12 cellular contexts compared by ENCODE assay signal in the genomic region with DNA sequence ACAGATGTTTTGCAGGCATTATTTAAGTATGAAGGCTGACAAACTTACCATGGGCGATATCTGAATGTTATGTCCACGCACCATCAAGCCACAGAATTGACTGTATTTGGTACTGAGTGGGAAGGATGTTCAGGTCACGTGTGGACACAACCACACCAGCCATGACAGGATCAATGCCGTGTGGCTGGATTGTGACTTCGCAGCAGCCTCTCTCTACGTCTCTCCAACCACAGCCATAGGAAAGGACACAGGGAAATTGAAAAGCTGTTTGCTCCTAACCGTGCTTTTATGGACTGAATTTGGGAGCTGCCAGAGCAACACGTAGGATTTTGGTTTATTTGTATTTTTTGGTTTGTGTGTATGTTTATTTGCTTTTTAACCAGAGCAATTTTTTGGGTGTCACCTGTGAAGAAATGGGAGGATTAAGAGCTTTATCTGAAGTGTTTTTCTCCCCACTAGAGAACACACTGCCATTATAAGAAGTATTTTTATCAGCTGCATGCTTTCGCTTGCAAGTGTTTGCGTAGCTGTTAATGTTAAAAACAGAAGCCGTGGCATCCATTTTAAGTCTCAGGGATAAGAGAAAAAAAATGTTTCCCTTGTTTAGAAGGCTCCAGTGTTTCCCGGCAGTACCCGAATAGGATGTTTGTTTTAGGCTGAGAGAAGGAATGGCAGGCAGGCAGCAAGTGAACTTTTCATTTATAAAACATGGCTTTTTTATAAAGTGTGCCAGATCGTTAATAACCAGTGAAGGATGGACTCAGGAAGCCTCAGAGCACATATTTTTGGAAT.
DNase-seq lines count a peak whose midpoint lies in the region; ATAC-seq and TF ChIP-seq lines count a peak whose summit lies in the region.
"Had no signal": no experiment of that assay in that cellular context is flagged by ENCODE, and none has a peak within 500 bp of the region (broad histone marks: within the 10 kb centered on the region; RNA-seq: fewer than 3 reads in every experiment).

No MANE protein-coding gene starts in this region.

- POLR2A ChIA-PET in GM10248 (lab: Yijun Ruan, JAX) = no interaction called here

- no peaks in the 10 kb centered on the region for H3K9me3 Mint-ChIP-seq in activated T-cell treated with anti-CD3 and anti-CD28 coated beads, Interleukin-2, amount 50 U/mL, for 24 hours
- H3K9me3 Mint-ChIP-seq: activated CD4-positive, alpha-beta memory T cell treated with anti-CD3 and anti-CD28 coated beads for 36 hours; activated naive CD4-positive, alpha-beta T cell treated with anti-CD3 and anti-CD28 coated beads, Interleukin-2, amount 50 U/mL, for 24 hours had no signal

- no peak overlapping the region for H3K27ac Mint-ChIP-seq in activated T-cell treated with anti-CD3 and anti-CD28 coated beads, Interleukin-2, amount 50 U/mL, for 24 hours
- H3K27ac Mint-ChIP-seq: activated CD4-positive, alpha-beta memory T cell treated with anti-CD3 and anti-CD28 coated beads for 36 hours; activated naive CD4-positive, alpha-beta T cell treated with anti-CD3 and anti-CD28 coated beads, Interleukin-2, amount 50 U/mL, for 24 hours had no signal

- H3K27ac ChIP-seq in right atrium auricular region = peak overlapping the region; percentile 74 to 75
- peak overlapping the region; percentile 58 for H3K27ac ChIP-seq in psoas muscle

- intact Hi-C loops in psoas muscle (cut with DNase I) = loop anchor here (5.0 kb wide), 2 partner anchors 34 to 101 kb away; no protein-coding TSS in a partner anchor

- CTCF ChIA-PET in GM10248 (lab: Yijun Ruan, JAX) = interaction anchor here (0.9 kb wide), 1 partner anchor 15 kb away, joined by 3 read pairs; no protein-coding TSS in a partner anchor

- 62 to 65% (median 63%) methylated on average over 14 of the region's 14 CpGs for WGBS in psoas muscle, 3 donors

- H3K4me3 Mint-ChIP-seq in activated T-cell treated with anti-CD3 and anti-CD28 coated beads, Interleukin-2, amount 50 U/mL, for 24 hours = no peak overlapping the region
- H3K4me3 Mint-ChIP-seq: activated CD4-positive, alpha-beta memory T cell treated with anti-CD3 and anti-CD28 coated beads for 36 hours; activated naive CD4-positive, alpha-beta T cell treated with anti-CD3 and anti-CD28 coated beads, Interleukin-2, amount 50 U/mL, for 24 hours had no signal

- TF ChIP-seq CTCF in right atrium auricular region (IDR thresholded peaks at IDR 0.05) (no peak), psoas muscle (IDR thresholded peaks at IDR 0.05) (no peak), GM10248 (IDR thresholded peaks at IDR 0.05; ENCODE audit: control extremely low read depth, extremely low read depth, low read depth, missing control alignments) (no peak)

- H3K4me1 ChIP-seq in right atrium auricular region = peaks cover 0 to 32% of the 10 kb centered on the region in 2 donors
- peaks cover 26% of the 10 kb centered on the region for H3K4me1 ChIP-seq in psoas muscle

- H3K4me3 ChIP-seq in right atrium auricular region = peak overlapping the region in 1 of 2 donors; percentile 19
- no peak overlapping the region for H3K4me3 ChIP-seq in psoas muscle

- H3K9me3 ChIP-seq in right atrium auricular region (no peaks in the 10 kb centered on the region), psoas muscle (no peaks in the 10 kb centered on the region)

- no peaks in the 10 kb centered on the region for H3K36me3 ChIP-seq in right atrium auricular region
- H3K36me3 ChIP-seq in psoas muscle (ENCODE audit: insufficient read depth in 1 of 2, low read depth in 1 of 2) = no peaks in the 10 kb centered on the region

- DNase-seq in Ammon's horn (ENCODE audit: low spot score) (peak; percentile 12), amniotic epithelial cell (ENCODE audit: low read depth) (peak; percentile 3), right atrium auricular region (ENCODE audit: low spot score) (no peak), psoas muscle (no peak), AG20443 (ENCODE audit: low spot score) (no peak), GM10248 (ENCODE audit: extremely low spot score) (no peak)
- no peak for DNase-seq in stimulated activated naive CD4-positive, alpha-beta T cell treated with Interleukin-2 at 50 U/mL for 16 hours (lab: John Stamatoyannopoulos, UW)
- no peak for DNase-seq in activated T-cell treated with anti-CD3 and anti-CD28 coated beads, Interleukin-2, amount 50 U/mL, for 24 hours
- DNase-seq: activated CD4-positive, alpha-beta memory T cell treated with anti-CD3 and anti-CD28 coated beads for 36 hours; effector CD8-positive, alpha-beta T cell; stimulated activated CD4-positive, alpha-beta T cell treated with anti-CD3 and anti-CD28 coated beads, Interleukin-12 subunit alpha, Interleukin-12 subunit beta, amount 100 ng/mL, for 4 hours had no signal

- ATAC-seq in psoas muscle = no peak

- no peaks in the 10 kb centered on the region for H3K36me3 Mint-ChIP-seq in activated T-cell treated with anti-CD3 and anti-CD28 coated beads, Interleukin-2, amount 50 U/mL, for 24 hours (ENCODE audit: low read depth)
- H3K36me3 Mint-ChIP-seq: activated CD4-positive, alpha-beta memory T cell treated with anti-CD3 and anti-CD28 coated beads for 36 hours; activated naive CD4-positive, alpha-beta T cell treated with anti-CD3 and anti-CD28 coated beads, Interleukin-2, amount 50 U/mL, for 24 hours had no signal

- H3K27me3 Mint-ChIP-seq in activated T-cell treated with anti-CD3 and anti-CD28 coated beads, Interleukin-2, amount 50 U/mL, for 24 hours = no peaks in the 10 kb centered on the region
- H3K27me3 Mint-ChIP-seq: activated naive CD4-positive, alpha-beta T cell treated with anti-CD3 and anti-CD28 coated beads, Interleukin-2, amount 50 U/mL, for 24 hours had no signal

- H3K27me3 ChIP-seq in right atrium auricular region (no peaks in the 10 kb centered on the region), psoas muscle (ENCODE audit: insufficient read depth in 3 of 3, low read length in 2 of 3) (no peaks in the 10 kb centered on the region)

- H3K4me1 Mint-ChIP-seq in activated T-cell treated with anti-CD3 and anti-CD28 coated beads, Interleukin-2, amount 50 U/mL, for 24 hours (ENCODE audit: low read depth) = no peaks in the 10 kb centered on the region
- H3K4me1 Mint-ChIP-seq: activated naive CD4-positive, alpha-beta T cell treated with anti-CD3 and anti-CD28 coated beads, Interleukin-2, amount 50 U/mL, for 24 hours had no signal

Comparison
In these comparisons a context has a peak if more than half of its experiments do, and no peak if none do; other contexts are left out.
1. DNase-seq: peak in Ammon's horn (single experiment) and amniotic epithelial cell (single experiment); none in right atrium auricular region (single experiment), psoas muscle (0 of 2), stimulated activated naive CD4-positive, alpha-beta T cell treated with Interleukin-2 at 50 U/mL for 16 hours (single experiment), AG20443 (single experiment), activated T-cell treated with anti-CD3 and anti-CD28 coated beads, Interleukin-2, amount 50 U/mL, for 24 hours (single experiment) and GM10248 (single experiment).